Comparison of ENCODE assay signal across 8 cellular contexts in genomic region chr22:50294319-50294656, GRCh38. TPM values are rescaled to one million over a fixed set of nuclear protein-coding genes. Genes with fewer than 3 reads are reported as not detected.
DNase-seq lines count a peak whose midpoint lies in the region; ATAC-seq and TF ChIP-seq lines count a peak whose summit lies in the region.
"Had no signal": no experiment of that assay in that cellular context is flagged by ENCODE, and none has a peak within 500 bp of the region (broad histone marks: within the 10 kb centered on the region; RNA-seq: fewer than 3 reads in every experiment).

No MANE protein-coding gene starts in this region.

- H3K4me1 ChIP-seq in ACC112 (ENCODE audit: control insufficient read depth, insufficient read depth, low read length, unreplicated experiment): peaks cover 28% of the 10 kb centered on the region

- H3K36me3 ChIP-seq in ACC112 (ENCODE audit: insufficient read depth, low read length): no peaks in the 10 kb centered on the region

- intact Hi-C loops in activated T-helper 1 cell treated with anti-CD3 and anti-CD28 coated beads, Interleukin-12 subunit alpha, Interleukin-12 subunit beta, Interleukin-2, Interleukin-4 antibody, amounts not matched to agents 30 ng/mL and 10 ng/mL and 1 ng/mL, durations not matched to agents 14 hours and 24 hours and 36 hours (cut with micrococcal nuclease): no loop called here

- H3K27me3 ChIP-seq in ACC112 (ENCODE audit: insufficient read depth, low read length): no peaks in the 10 kb centered on the region

- DNase-seq in mesothelial cell of epicardium (ENCODE audit: low spot score in 2 of 2, unreplicated experiment in 2 of 2): no peak
- DNase-seq in activated CD4-positive, alpha-beta T cell treated with anti-CD3 and anti-CD28 coated beads, Interleukin-2, amount 50 U/mL, for 4 hours: no peak
- no peak for DNase-seq in activated T-helper 1 cell treated with anti-CD3 and anti-CD28 coated beads, Interleukin-12 subunit alpha, Interleukin-12 subunit beta, Interleukin-2, Interleukin-4 antibody, amounts not matched to agents 30 ng/mL and 10 ng/mL and 1 ng/mL, durations not matched to agents 14 hours and 24 hours and 36 hours (ENCODE audit: low spot score)
- DNase-seq: AML-193, NCI-H2107 had no signal

- H3K9me3 Mint-ChIP-seq in activated naive CD8-positive, alpha-beta T cell (ENCODE audit: low read depth): no peaks in the 10 kb centered on the region
- no peaks in the 10 kb centered on the region for H3K9me3 Mint-ChIP-seq in mesothelial cell of epicardium
- H3K9me3 Mint-ChIP-seq in activated T-helper 1 cell treated with anti-CD3 and anti-CD28 coated beads, Interleukin-12 subunit alpha, Interleukin-12 subunit beta, Interleukin-2, Interleukin-4 antibody, amounts not matched to agents 30 ng/mL and 10 ng/mL and 1 ng/mL, durations not matched to agents 14 hours and 24 hours and 36 hours: no peaks in the 10 kb centered on the region

- peak overlapping the region; percentile 57 for H3K4me3 Mint-ChIP-seq in activated naive CD8-positive, alpha-beta T cell
- H3K4me3 Mint-ChIP-seq in mesothelial cell of epicardium: peak overlapping the region; percentile 30
- no peak overlapping the region for H3K4me3 Mint-ChIP-seq in activated T-helper 1 cell treated with anti-CD3 and anti-CD28 coated beads, Interleukin-12 subunit alpha, Interleukin-12 subunit beta, Interleukin-2, Interleukin-4 antibody, amounts not matched to agents 30 ng/mL and 10 ng/mL and 1 ng/mL, durations not matched to agents 14 hours and 24 hours and 36 hours

- no peaks in the 10 kb centered on the region for H3K27me3 Mint-ChIP-seq in activated naive CD8-positive, alpha-beta T cell
- no peaks in the 10 kb centered on the region for H3K27me3 Mint-ChIP-seq in mesothelial cell of epicardium (ENCODE audit: low read depth)
- H3K27me3 Mint-ChIP-seq in activated T-helper 1 cell treated with anti-CD3 and anti-CD28 coated beads, Interleukin-12 subunit alpha, Interleukin-12 subunit beta, Interleukin-2, Interleukin-4 antibody, amounts not matched to agents 30 ng/mL and 10 ng/mL and 1 ng/mL, durations not matched to agents 14 hours and 24 hours and 36 hours (ENCODE audit: insufficient read depth): peaks cover 15% of the 10 kb centered on the region

- H3K36me3 Mint-ChIP-seq in activated naive CD8-positive, alpha-beta T cell: no peaks in the 10 kb centered on the region
- peaks cover 3% of the 10 kb centered on the region for H3K36me3 Mint-ChIP-seq in mesothelial cell of epicardium
- H3K36me3 Mint-ChIP-seq in activated T-helper 1 cell treated with anti-CD3 and anti-CD28 coated beads, Interleukin-12 subunit alpha, Interleukin-12 subunit beta, Interleukin-2, Interleukin-4 antibody, amounts not matched to agents 30 ng/mL and 10 ng/mL and 1 ng/mL, durations not matched to agents 14 hours and 24 hours and 36 hours (ENCODE audit: low read depth): peaks cover 2% of the 10 kb centered on the region

- H2AFZ ChIP-seq in ACC112 (ENCODE audit: low read length, unreplicated experiment): no peak overlapping the region

- peak overlapping the region; percentile 60; the same call in 1 of the 2 replicates for H3K4me3 ChIP-seq in ACC112 (ENCODE audit: low read depth, low read length)

- peaks cover 12% of the 10 kb centered on the region for H3K4me1 Mint-ChIP-seq in activated naive CD8-positive, alpha-beta T cell (ENCODE audit: low read depth)
- H3K4me1 Mint-ChIP-seq in mesothelial cell of epicardium: peaks cover 44% of the 10 kb centered on the region
- peaks cover 6% of the 10 kb centered on the region for H3K4me1 Mint-ChIP-seq in activated T-helper 1 cell treated with anti-CD3 and anti-CD28 coated beads, Interleukin-12 subunit alpha, Interleukin-12 subunit beta, Interleukin-2, Interleukin-4 antibody, amounts not matched to agents 30 ng/mL and 10 ng/mL and 1 ng/mL, durations not matched to agents 14 hours and 24 hours and 36 hours (ENCODE audit: low read depth)

- peaks cover 62% of the 10 kb centered on the region for H3K79me2 ChIP-seq in ACC112 (ENCODE audit: control insufficient read depth, insufficient read depth, low read length, unreplicated experiment)

- ATAC-seq in HG02798 (IDR thresholded peaks at IDR 0.05; ENCODE audit: poor library complexity, unreplicated experiment): no peak

- H3K27ac Mint-ChIP-seq in activated naive CD8-positive, alpha-beta T cell: peak overlapping the region; percentile 28
- H3K27ac Mint-ChIP-seq in mesothelial cell of epicardium: peak overlapping the region; percentile 97
- H3K27ac Mint-ChIP-seq in activated T-helper 1 cell treated with anti-CD3 and anti-CD28 coated beads, Interleukin-12 subunit alpha, Interleukin-12 subunit beta, Interleukin-2, Interleukin-4 antibody, amounts not matched to agents 30 ng/mL and 10 ng/mL and 1 ng/mL, durations not matched to agents 14 hours and 24 hours and 36 hours: no peak overlapping the region

- peak overlapping the region; percentile 69 for H3K27ac ChIP-seq in ACC112 (ENCODE audit: low read depth, low read length)

- no peak for TF ChIP-seq CTCF in mesothelial cell of epicardium (IDR thresholded peaks at IDR 0.05; ENCODE audit: unreplicated experiment)

RNA-seq across cellular contexts. Expression of gene PLXNB2, which starts 13.2 kb away (rescaled TPM):
- 467 to 493 TPM (median 468 TPM) in 3 replicates for total RNA-seq in mesothelial cell of epicardium
- total RNA-seq in activated T-helper 1 cell treated with anti-CD3 and anti-CD28 coated beads, Interleukin-12 subunit alpha, Interleukin-12 subunit beta, Interleukin-2, Interleukin-4 antibody, amounts not matched to agents 30 ng/mL and 10 ng/mL and 1 ng/mL, durations not matched to agents 14 hours and 24 hours and 36 hours: 8.9 and 10.2 TPM in 2 replicates

RNA-seq across cellular contexts. Expression of gene MAPK11, which starts 24.1 kb away (rescaled TPM):
- 5.9 to 8.4 TPM (median 8.3 TPM) in 3 replicates for total RNA-seq in mesothelial cell of epicardium
- total RNA-seq in activated T-helper 1 cell treated with anti-CD3 and anti-CD28 coated beads, Interleukin-12 subunit alpha, Interleukin-12 subunit beta, Interleukin-2, Interleukin-4 antibody, amounts not matched to agents 30 ng/mL and 10 ng/mL and 1 ng/mL, durations not matched to agents 14 hours and 24 hours and 36 hours: 24.6 and 28.9 TPM in 2 replicates

RNA-seq across cellular contexts. Expression of gene DENND6B, which starts 32.5 kb away (rescaled TPM):
- 19.0 to 20.7 TPM (median 19.2 TPM) in 3 replicates for total RNA-seq in mesothelial cell of epicardium
- total RNA-seq in activated T-helper 1 cell treated with anti-CD3 and anti-CD28 coated beads, Interleukin-12 subunit alpha, Interleukin-12 subunit beta, Interleukin-2, Interleukin-4 antibody, amounts not matched to agents 30 ng/mL and 10 ng/mL and 1 ng/mL, durations not matched to agents 14 hours and 24 hours and 36 hours: 1.7 and 2.2 TPM in 2 replicates

RNA-seq across cellular contexts. Expression of gene MAPK12, which starts 32.8 kb away (rescaled TPM):
- 55.6 to 63.3 TPM (median 57.2 TPM) in 3 replicates for total RNA-seq in mesothelial cell of epicardium
- total RNA-seq in activated T-helper 1 cell treated with anti-CD3 and anti-CD28 coated beads, Interleukin-12 subunit alpha, Interleukin-12 subunit beta, Interleukin-2, Interleukin-4 antibody, amounts not matched to agents 30 ng/mL and 10 ng/mL and 1 ng/mL, durations not matched to agents 14 hours and 24 hours and 36 hours: 15.1 and 19.0 TPM in 2 replicates

RNA-seq across cellular contexts. Expression of gene HDAC10, which starts 43.2 kb away (rescaled TPM):
- total RNA-seq in mesothelial cell of epicardium: 77.6 to 81.3 TPM (median 79.5 TPM) in 3 replicates
- 67.4 and 68.1 TPM in 2 replicates for total RNA-seq in activated T-helper 1 cell treated with anti-CD3 and anti-CD28 coated beads, Interleukin-12 subunit alpha, Interleukin-12 subunit beta, Interleukin-2, Interleukin-4 antibody, amounts not matched to agents 30 ng/mL and 10 ng/mL and 1 ng/mL, durations not matched to agents 14 hours and 24 hours and 36 hours

Comparison
In these comparisons a context has a peak if more than half of its experiments do, and no peak if none do; other contexts are left out.
1. RNA of gene PLXNB2, which starts 13.2 kb away (total RNA-seq): 467 to 493 TPM in mesothelial cell of epicardium; 8.9 to 10.2 TPM in activated T-helper 1 cell treated with anti-CD3 and anti-CD28 coated beads, Interleukin-12 subunit alpha, Interleukin-12 subunit beta, Interleukin-2, Interleukin-4 antibody, amounts not matched to agents 30 ng/mL and 10 ng/mL and 1 ng/mL, durations not matched to agents 14 hours and 24 hours and 36 hours; every median in the first group is over 10 times any median in the second.